ENCODE assay signal across 8 cellular contexts in the genomic region with DNA sequence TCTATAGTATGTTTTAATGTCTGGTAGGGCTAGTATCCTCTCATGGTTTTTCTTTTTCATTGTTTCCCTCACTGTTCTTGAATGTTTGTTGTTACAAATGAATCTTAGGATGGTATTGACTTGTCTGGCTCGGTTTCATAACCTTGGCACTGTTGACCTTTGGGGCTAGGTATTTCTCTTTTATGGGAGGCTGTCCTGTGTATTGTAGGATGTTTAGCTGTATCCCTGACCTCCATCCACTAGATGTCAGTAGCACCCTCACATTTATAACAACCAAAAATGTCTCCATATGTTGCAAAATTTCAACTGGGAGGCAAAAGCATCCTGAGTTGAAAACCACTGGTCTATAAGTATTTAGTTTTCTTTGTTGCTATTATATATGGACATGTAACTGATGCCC. TPM values are rescaled to one million over a fixed set of nuclear protein-coding genes. Genes with fewer than 3 reads are reported as not detected.
DNase-seq lines count a peak whose midpoint lies in the region; ATAC-seq and TF ChIP-seq lines count a peak whose summit lies in the region.

No MANE protein-coding gene starts in this region.

- TF ChIP-seq CTCF in astrocyte of the spinal cord (IDR thresholded peaks at IDR 0.05; ENCODE audit: low read depth, low read length): peak; percentile 47

- H3K36me3 Mint-ChIP-seq in naive thymus-derived CD4-positive, alpha-beta T cell: peaks cover 0 to 28% (median 0%) of the 10 kb centered on the region in 5 donors
- H3K36me3 Mint-ChIP-seq in T-cell: no peaks in the 10 kb centered on the region

- peak; percentile 64 for ATAC-seq in naive thymus-derived CD4-positive, alpha-beta T cell
- ATAC-seq in HG03378 (IDR thresholded peaks at IDR 0.05; ENCODE audit: unreplicated experiment) (no peak), T-cell (replicated peaks in 1 of 4) (no peak), HG03469 (IDR thresholded peaks at IDR 0.05; ENCODE audit: unreplicated experiment) (no peak)

- H3K9me3 ChIP-seq in naive thymus-derived CD4-positive, alpha-beta T cell (ENCODE audit: control insufficient read depth in 2 of 3, low read length in 3 of 3): no peaks in the 10 kb centered on the region

- no peak overlapping the region for H3K27ac Mint-ChIP-seq in naive thymus-derived CD4-positive, alpha-beta T cell
- no peak overlapping the region for H3K27ac Mint-ChIP-seq in T-cell

- no peak overlapping the region for H3K27ac ChIP-seq in naive thymus-derived CD4-positive, alpha-beta T cell (ENCODE audit: low read depth, low read length)

- H3K36me3 ChIP-seq in naive thymus-derived CD4-positive, alpha-beta T cell (ENCODE audit: control insufficient read depth in 2 of 3, insufficient read depth in 3 of 3, low read length in 3 of 3): no peaks in the 10 kb centered on the region

- H3K4me1 ChIP-seq in naive thymus-derived CD4-positive, alpha-beta T cell (ENCODE audit: control insufficient read depth in 2 of 2, insufficient read depth in 2 of 2, low read length in 2 of 2): no peaks in the 10 kb centered on the region

- intact Hi-C loops in naive thymus-derived CD4-positive, alpha-beta T cell (cut with micrococcal nuclease): loop anchor here in 1 of 2 donors (2.0 to 10.0 kb wide), 3 partner anchors 156 to 286 kb away; a partner anchor contains a TSS

- no peaks in the 10 kb centered on the region for H3K27me3 ChIP-seq in naive thymus-derived CD4-positive, alpha-beta T cell (ENCODE audit: control insufficient read depth in 2 of 2, insufficient read depth in 2 of 2, low read length in 2 of 2)

- H3K4me1 Mint-ChIP-seq in naive thymus-derived CD4-positive, alpha-beta T cell: peaks cover 0 to 15% (median 0%) of the 10 kb centered on the region in 7 donors
- peaks cover 0 to 9% (median 0%) of the 10 kb centered on the region in 3 donors for H3K4me1 Mint-ChIP-seq in T-cell

- POLR2A ChIA-PET in naive thymus-derived CD4-positive, alpha-beta T cell (lab: Charles Lee): no interaction called here
- POLR2A ChIA-PET in T-cell (lab: Charles Lee): interaction anchor here in 1 of 2 donors (0.5 kb wide), 1 partner anchor 15 kb away, joined by 3 read pairs; no protein-coding TSS in a partner anchor

- in situ Hi-C loops in astrocyte of the spinal cord (cut with HindIII; ENCODE audit: low sequenced_read_pairs): no loop called here

- H3K4me3 Mint-ChIP-seq in naive thymus-derived CD4-positive, alpha-beta T cell: no peak overlapping the region
- H3K4me3 Mint-ChIP-seq in T-cell: no peak overlapping the region

- H3K4me3 ChIP-seq in Jurkat, Clone E6-1 (ENCODE audit: low read length): no peak overlapping the region
- no peak overlapping the region for H3K4me3 ChIP-seq in astrocyte of the spinal cord (ENCODE audit: low read depth, low read length)
- no peak overlapping the region for H3K4me3 ChIP-seq in naive thymus-derived CD4-positive, alpha-beta T cell (ENCODE audit: low read length)

- CTCF ChIA-PET in naive thymus-derived CD4-positive, alpha-beta T cell (lab: Charles Lee): interaction anchor here (1.2 kb wide), 1 partner anchor 157 kb away, joined by 3 read pairs; no protein-coding TSS in a partner anchor
- CTCF ChIA-PET in T-cell (lab: Charles Lee): interaction anchor here in 1 of 2 donors (0.5 kb wide), 1 partner anchor 21 kb away, joined by 3 read pairs; no protein-coding TSS in a partner anchor

- DNase-seq in EH (ENCODE audit: low read depth) (peak; percentile 63), astrocyte of the spinal cord (ENCODE audit: low read depth, low spot score) (peak; percentile 36), occipital lobe (lab: John Stamatoyannopoulos, UW) (no peak), T-cell (no peak)
- peak; percentile 31 for DNase-seq in Jurkat, Clone E6-1 (ENCODE audit: low read depth, low spot score)
- peak in 4 of 9 donors; percentile 3 to 13 (median 10) for DNase-seq in naive thymus-derived CD4-positive, alpha-beta T cell

- no peaks in the 10 kb centered on the region for H3K9me3 Mint-ChIP-seq in naive thymus-derived CD4-positive, alpha-beta T cell
- H3K9me3 Mint-ChIP-seq in T-cell: no peaks in the 10 kb centered on the region

- peaks cover 0 to 5% (median 4%) of the 10 kb centered on the region in 5 donors for H3K27me3 Mint-ChIP-seq in naive thymus-derived CD4-positive, alpha-beta T cell
- H3K27me3 Mint-ChIP-seq in T-cell: no peaks in the 10 kb centered on the region

RNA-seq across cellular contexts. Expression of a gene that starts 7.0 kb away (rescaled TPM):
- not detected for polyA plus RNA-seq in Jurkat, Clone E6-1 (2012; ENCODE audit: insufficient read depth, insufficient read length)
- under 1 TPM in 2 of 5 experiments, not detected in 3; 0.24 to 0.34 TPM for total RNA-seq in naive thymus-derived CD4-positive, alpha-beta T cell
- polyA plus RNA-seq in naive thymus-derived CD4-positive, alpha-beta T cell: under 1 TPM in 1 of 2 donors, not detected in 1; 0.54 TPM
- 0.94 TPM for total RNA-seq in occipital lobe
- 1 to 10 TPM in 3 of 5 donors, not detected in 2; 1.3 to 1.4 (median 1.4) TPM for total RNA-seq in T-cell

RNA-seq across cellular contexts. Expression of a gene that starts 52.8 kb away (rescaled TPM):
- 26.7 TPM for polyA plus RNA-seq in Jurkat, Clone E6-1 (2012; ENCODE audit: insufficient read depth, insufficient read length)
- 10 to 100 TPM in 1 of 5 experiments, 1 to 10 TPM in 4; 1.4 to 32.3 (median 2.9) TPM for total RNA-seq in naive thymus-derived CD4-positive, alpha-beta T cell
- polyA plus RNA-seq in naive thymus-derived CD4-positive, alpha-beta T cell: 1 to 10 TPM; 2.2 TPM
- total RNA-seq in occipital lobe: 4.8 TPM
- total RNA-seq in T-cell: 1 to 10 TPM; 1.2 to 4.9 (median 2.8) TPM

Comparison
In these comparisons a context has a peak if more than half of its experiments do, and no peak if none do; other contexts are left out.
1. DNase-seq: peak in EH (single experiment), Jurkat, Clone E6-1 (single experiment) and astrocyte of the spinal cord (single experiment); none in occipital lobe (single experiment) and T-cell (0 of 34).